1 cellular context compared by ENCODE assay signal in genomic region chr19:1765904-1766799, GRCh38.
TF ChIP-seq lines count a peak whose summit lies in the region.

No MANE protein-coding gene starts in this region.

TF ChIP-seq in GM12878, 131 proteins besides CTCF, POLR2A, EP300 and RAD21:
- TF ChIP-seq ZBTB33 (IDR thresholded peaks at IDR 0.05): no peak
- no peak for TF ChIP-seq ZNF622 (IDR thresholded peaks at IDR 0.05)
- TF ChIP-seq, protein P1, sequence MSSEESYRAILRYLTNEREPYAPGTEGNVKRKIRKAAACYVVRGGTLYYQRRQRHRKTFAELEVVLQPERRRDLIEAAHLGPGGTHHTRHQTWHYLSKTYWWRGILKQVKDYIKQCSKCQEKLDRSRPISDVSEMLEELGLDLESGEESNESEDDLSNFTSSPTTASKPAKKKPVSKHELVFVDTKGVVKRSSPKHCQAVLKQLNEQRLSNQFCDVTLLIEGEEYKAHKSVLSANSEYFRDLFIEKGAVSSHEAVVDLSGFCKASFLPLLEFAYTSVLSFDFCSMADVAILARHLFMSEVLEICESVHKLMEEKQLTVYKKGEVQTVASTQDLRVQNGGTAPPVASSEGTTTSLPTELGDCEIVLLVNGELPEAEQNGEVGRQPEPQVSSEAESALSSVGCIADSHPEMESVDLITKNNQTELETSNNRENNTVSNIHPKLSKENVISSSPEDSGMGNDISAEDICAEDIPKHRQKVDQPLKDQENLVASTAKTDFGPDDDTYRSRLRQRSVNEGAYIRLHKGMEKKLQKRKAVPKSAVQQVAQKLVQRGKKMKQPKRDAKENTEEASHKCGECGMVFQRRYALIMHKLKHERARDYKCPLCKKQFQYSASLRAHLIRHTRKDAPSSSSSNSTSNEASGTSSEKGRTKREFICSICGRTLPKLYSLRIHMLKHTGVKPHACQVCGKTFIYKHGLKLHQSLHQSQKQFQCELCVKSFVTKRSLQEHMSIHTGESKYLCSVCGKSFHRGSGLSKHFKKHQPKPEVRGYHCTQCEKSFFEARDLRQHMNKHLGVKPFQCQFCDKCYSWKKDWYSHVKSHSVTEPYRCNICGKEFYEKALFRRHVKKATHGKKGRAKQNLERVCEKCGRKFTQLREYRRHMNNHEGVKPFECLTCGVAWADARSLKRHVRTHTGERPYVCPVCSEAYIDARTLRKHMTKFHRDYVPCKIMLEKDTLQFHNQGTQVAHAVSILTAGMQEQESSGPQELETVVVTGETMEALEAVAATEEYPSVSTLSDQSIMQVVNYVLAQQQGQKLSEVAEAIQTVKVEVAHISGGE (CRISPR knock-in tag; IDR thresholded peaks at IDR 0.05): no peak
- TF ChIP-seq CBX3 (IDR thresholded peaks at IDR 0.05; ENCODE audit: borderline replicate concordance, low read depth): no peak
- TF ChIP-seq, protein P2, sequence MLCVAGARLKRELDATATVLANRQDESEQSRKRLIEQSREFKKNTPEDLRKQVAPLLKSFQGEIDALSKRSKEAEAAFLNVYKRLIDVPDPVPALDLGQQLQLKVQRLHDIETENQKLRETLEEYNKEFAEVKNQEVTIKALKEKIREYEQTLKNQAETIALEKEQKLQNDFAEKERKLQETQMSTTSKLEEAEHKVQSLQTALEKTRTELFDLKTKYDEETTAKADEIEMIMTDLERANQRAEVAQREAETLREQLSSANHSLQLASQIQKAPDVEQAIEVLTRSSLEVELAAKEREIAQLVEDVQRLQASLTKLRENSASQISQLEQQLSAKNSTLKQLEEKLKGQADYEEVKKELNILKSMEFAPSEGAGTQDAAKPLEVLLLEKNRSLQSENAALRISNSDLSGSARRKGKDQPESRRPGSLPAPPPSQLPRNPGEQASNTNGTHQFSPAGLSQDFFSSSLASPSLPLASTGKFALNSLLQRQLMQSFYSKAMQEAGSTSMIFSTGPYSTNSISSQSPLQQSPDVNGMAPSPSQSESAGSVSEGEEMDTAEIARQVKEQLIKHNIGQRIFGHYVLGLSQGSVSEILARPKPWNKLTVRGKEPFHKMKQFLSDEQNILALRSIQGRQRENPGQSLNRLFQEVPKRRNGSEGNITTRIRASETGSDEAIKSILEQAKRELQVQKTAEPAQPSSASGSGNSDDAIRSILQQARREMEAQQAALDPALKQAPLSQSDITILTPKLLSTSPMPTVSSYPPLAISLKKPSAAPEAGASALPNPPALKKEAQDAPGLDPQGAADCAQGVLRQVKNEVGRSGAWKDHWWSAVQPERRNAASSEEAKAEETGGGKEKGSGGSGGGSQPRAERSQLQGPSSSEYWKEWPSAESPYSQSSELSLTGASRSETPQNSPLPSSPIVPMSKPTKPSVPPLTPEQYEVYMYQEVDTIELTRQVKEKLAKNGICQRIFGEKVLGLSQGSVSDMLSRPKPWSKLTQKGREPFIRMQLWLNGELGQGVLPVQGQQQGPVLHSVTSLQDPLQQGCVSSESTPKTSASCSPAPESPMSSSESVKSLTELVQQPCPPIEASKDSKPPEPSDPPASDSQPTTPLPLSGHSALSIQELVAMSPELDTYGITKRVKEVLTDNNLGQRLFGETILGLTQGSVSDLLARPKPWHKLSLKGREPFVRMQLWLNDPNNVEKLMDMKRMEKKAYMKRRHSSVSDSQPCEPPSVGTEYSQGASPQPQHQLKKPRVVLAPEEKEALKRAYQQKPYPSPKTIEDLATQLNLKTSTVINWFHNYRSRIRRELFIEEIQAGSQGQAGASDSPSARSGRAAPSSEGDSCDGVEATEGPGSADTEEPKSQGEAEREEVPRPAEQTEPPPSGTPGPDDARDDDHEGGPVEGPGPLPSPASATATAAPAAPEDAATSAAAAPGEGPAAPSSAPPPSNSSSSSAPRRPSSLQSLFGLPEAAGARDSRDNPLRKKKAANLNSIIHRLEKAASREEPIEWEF (IDR thresholded peaks at IDR 0.05; ENCODE audit: insufficient replicate concordance, low read depth, low read length): no peak
- peak; percentile 87 for TF ChIP-seq SUZ12 (IDR thresholded peaks at IDR 0.05; ENCODE audit: unreplicated experiment)
- no peak for TF ChIP-seq ZNF24 (IDR thresholded peaks at IDR 0.05)
